ENCODE assay signal across 10 cellular contexts in genomic region chr13:45335397-45336024, GRCh38. TPM values are rescaled to one million over a fixed set of nuclear protein-coding genes. Genes with fewer than 3 reads are reported as not detected.
DNase-seq lines count a peak whose midpoint lies in the region; FAIRE-seq and TF ChIP-seq lines count a peak whose summit lies in the region.
"Had no signal": no experiment of that assay in that cellular context is flagged by ENCODE, and none has a peak within 500 bp of the region (broad histone marks: within the 10 kb centered on the region; RNA-seq: fewer than 3 reads in every experiment).

No MANE protein-coding gene starts in this region.

- DNase-seq in DMS53 (lab: John Stamatoyannopoulos, UW): peak; percentile 25
- DNase-seq in DMS53 treated with DMSO at 0.1 percent for 48 hours (lab: John Stamatoyannopoulos, UW; ENCODE audit: unreplicated experiment): no peak
- no peak for DNase-seq in astrocyte (ENCODE audit: low read depth)
- no peak for DNase-seq in HuH-7 (ENCODE audit: low spot score)
- DNase-seq in NCI-H2107 (lab: John Stamatoyannopoulos, UW): no peak
- no peak for DNase-seq in pons (ENCODE audit: low spot score)
- DNase-seq: esophagus squamous epithelium, NCI-H1436 treated with DMSO at 0.1 percent for 48 hours had no signal

- no peak overlapping the region for H3K4me3 ChIP-seq in astrocyte (ENCODE audit: insufficient read depth, low read depth, low read length)
- no peak overlapping the region for H3K4me3 ChIP-seq in neutrophil (ENCODE audit: low read depth in 1 of 2, low read length in 1 of 2)
- H3K4me3 ChIP-seq: esophagus squamous epithelium had no signal

- H3K4me1 ChIP-seq in astrocyte (ENCODE audit: insufficient read depth, low read length) (peaks cover 66% of the 10 kb centered on the region), neutrophil (ENCODE audit: control insufficient read depth in 1 of 2, insufficient read depth in 1 of 2, low read depth in 1 of 2, low read length in 1 of 2) (peaks cover 99 to 100% of the 10 kb centered on the region in 2 experiments)

- peaks cover 57% of the 10 kb centered on the region for H3K36me3 ChIP-seq in astrocyte (ENCODE audit: insufficient read depth, low read length)
- H3K36me3 ChIP-seq in neutrophil: peaks cover 53% of the 10 kb centered on the region

- H3K9me3 ChIP-seq in astrocyte (ENCODE audit: insufficient read depth, low read depth, low read length) (no peaks in the 10 kb centered on the region), neutrophil (no peaks in the 10 kb centered on the region)
- H3K9me3 ChIP-seq: esophagus squamous epithelium had no signal

- H3K27ac Mint-ChIP-seq in IgD-negative memory B cell (peak overlapping the region; percentile 17 to 82 (median 22)), astrocyte (ENCODE audit: unreplicated experiment) (peak overlapping the region; percentile 14)

- no peak for FAIRE-seq in astrocyte (lab: Jason Lieb, UNC)

- TF ChIP-seq CTCF in astrocyte (IDR thresholded peaks at IDR 0.05; ENCODE audit: insufficient read depth, low read depth, low read length): no peak
- TF ChIP-seq CTCF in neutrophil (IDR thresholded peaks at IDR 0.05): no peak

- H3K9me3 Mint-ChIP-seq in IgD-negative memory B cell: no peaks in the 10 kb centered on the region
- H3K9me3 Mint-ChIP-seq in astrocyte (ENCODE audit: unreplicated experiment): no peaks in the 10 kb centered on the region

- H3K36me3 Mint-ChIP-seq in IgD-negative memory B cell (peaks cover 1% of the 10 kb centered on the region), astrocyte (ENCODE audit: low read depth, unreplicated experiment) (peaks cover 29% of the 10 kb centered on the region)

- no peak overlapping the region for H2AFZ ChIP-seq in astrocyte (ENCODE audit: low read depth, low read length)

- H3K27me3 Mint-ChIP-seq in IgD-negative memory B cell (no peaks in the 10 kb centered on the region), astrocyte (ENCODE audit: low read depth, unreplicated experiment) (no peaks in the 10 kb centered on the region)

- H3K4me1 Mint-ChIP-seq in IgD-negative memory B cell: peaks cover 46 to 69% (median 65%) of the 10 kb centered on the region in 3 donors
- H3K4me1 Mint-ChIP-seq in astrocyte (ENCODE audit: low read depth, unreplicated experiment): peaks cover 67% of the 10 kb centered on the region

- H3K27ac ChIP-seq in astrocyte (ENCODE audit: low read depth, low read length) (no peak overlapping the region), neutrophil (peak overlapping the region; percentile 77)
- H3K27ac ChIP-seq: esophagus squamous epithelium had no signal

- H3K4me3 Mint-ChIP-seq in IgD-negative memory B cell (peak overlapping the region in 1 of 4 donors; percentile 28), astrocyte (ENCODE audit: unreplicated experiment) (no peak overlapping the region)

- H3K9ac ChIP-seq in astrocyte (ENCODE audit: low read length): no peak overlapping the region

- H3K4me2 ChIP-seq in astrocyte (ENCODE audit: low read length): peak overlapping the region; percentile 87

- H4K20me1 ChIP-seq in astrocyte (ENCODE audit: insufficient read depth, low read length): peaks cover 85% of the 10 kb centered on the region

- H3K79me2 ChIP-seq in astrocyte (ENCODE audit: insufficient read depth, low read length): peaks cover 58% of the 10 kb centered on the region

- no peaks in the 10 kb centered on the region for H3K27me3 ChIP-seq in astrocyte (ENCODE audit: insufficient read depth, low read length)
- no peaks in the 10 kb centered on the region for H3K27me3 ChIP-seq in neutrophil
- H3K27me3 ChIP-seq: esophagus squamous epithelium had no signal

RNA-seq across cellular contexts. Expression of gene TPT1, which starts 5.5 kb away (rescaled TPM):
- 2,561 TPM for polyA plus RNA-seq in IgD-negative memory B cell
- 2,316 and 2,540 TPM in 2 replicates for total RNA-seq in astrocyte
